Comparison of ENCODE assay signal across 22 cellular contexts in genomic region chr13:114012921-114013320, GRCh38. TPM values are rescaled to one million over a fixed set of nuclear protein-coding genes. Genes with fewer than 3 reads are reported as not detected.
A peak's percentile ranks its signal among the peaks of the same experiment; 100 is the strongest.
DNase-seq lines count a peak whose midpoint lies in the region; ATAC-seq, FAIRE-seq and TF ChIP-seq lines count a peak whose summit lies in the region.
"Had no signal": no experiment of that assay in that cellular context is flagged by ENCODE, and none has a peak within 500 bp of the region (broad histone marks: within the 10 kb centered on the region; RNA-seq: fewer than 3 reads in every experiment).

No MANE protein-coding gene starts in this region.

- H2AFZ ChIP-seq in HepG2 (ENCODE audit: low read length), result no peak overlapping the region
- no peak overlapping the region for H2AFZ ChIP-seq in neuronal stem cell (ENCODE audit: low read length)
- H2AFZ ChIP-seq: GM23338 had no signal

- peak overlapping the region; percentile 35 for H3K18ac ChIP-seq in neuronal stem cell (ENCODE audit: low read length)

- H3K14ac ChIP-seq in neuronal stem cell (ENCODE audit: low read length), result no peak overlapping the region

- H3K4me3 ChIP-seq in HepG2 (replicated peaks in 1 of 3; ENCODE audit: insufficient read depth in 1 of 3, low read depth in 2 of 3, low read length in 3 of 3), result no peak overlapping the region
- H3K4me3 ChIP-seq in right lobe of liver, result no peak overlapping the region
- no peak overlapping the region for H3K4me3 ChIP-seq in neuronal stem cell (ENCODE audit: low read length in 2 of 2)
- H3K4me3 ChIP-seq: A549, BLaER1, GM23338 had no signal

- no peak overlapping the region for H3K23ac ChIP-seq in neuronal stem cell (ENCODE audit: low read depth, low read length, poor library complexity)

- no peak overlapping the region for H4K8ac ChIP-seq in neuronal stem cell (ENCODE audit: low read depth, low read length)

- H3K4me2 ChIP-seq in HepG2 (ENCODE audit: low read depth, low read length), result no peak overlapping the region
- no peak overlapping the region for H3K4me2 ChIP-seq in neuronal stem cell (ENCODE audit: insufficient read depth, low read length, poor library complexity, severe bottlenecking)
- H3K4me2 ChIP-seq: A549, BLaER1, GM23338 had no signal

- no peak for TF ChIP-seq EP300 in HepG2 (IDR thresholded peaks at IDR 0.05; ENCODE audit: low read depth in 2 of 2, low read length in 2 of 2)
- no peak for TF ChIP-seq EP300 in HepG2 (CRISPR knock-in tag; IDR thresholded peaks at IDR 0.05; ENCODE audit: borderline replicate concordance)

- no peak overlapping the region for H2BK12ac ChIP-seq in neuronal stem cell (ENCODE audit: low read length)

- WGBS in HepG2 (ENCODE audit: low lambda C conversion rate), result 17% methylated on average over 21 of the region's 21 CpGs
- WGBS in right lobe of liver (ENCODE audit: insufficient coverage, low coverage, low lambda C conversion rate, missing lambda C conversion rate), result 90% methylated on average over 14 of the region's 21 CpGs
- whole genome bisulfite sequencing in neuronal stem cell (ENCODE audit: extremely low coverage in 2 of 2, insufficient read length in 2 of 2, insufficient replicate concordance in 1 of 2), 2 donors, result 100% methylated on average over 3 of the region's 21 CpGs; no CpG with 5 or more reads in 1 of the 2 donors

- DNase-seq in Right ventricle myocardium inferior (ENCODE audit: missing footprints) (peak; percentile 22), cardiac septum (ENCODE audit: low spot score) (no peak), HepG2 (ENCODE audit: low spot score) (no peak), right lobe of liver (no peak), glutamatergic neuron (peak; percentile 9), neuronal stem cell (ENCODE audit: low spot score) (no peak), AG20443 (ENCODE audit: low spot score) (no peak)
- DNase-seq: Calu3; CD4-positive, alpha-beta memory T cell; DND-41; EL; H7; HFFc6 had no signal

- no peak overlapping the region for H3K9ac ChIP-seq in HepG2 (ENCODE audit: insufficient read depth, low read depth, low read length)
- no peak overlapping the region for H3K9ac ChIP-seq in neuronal stem cell (ENCODE audit: low read depth, low read length, poor library complexity)
- H3K9ac ChIP-seq: BLaER1 had no signal

- no peak for TF ChIP-seq POLR2A in HepG2 (IDR thresholded peaks at IDR 0.05; ENCODE audit: insufficient read depth in 1 of 2, low read depth in 2 of 2, low read length in 2 of 2)
- TF ChIP-seq POLR2A in right lobe of liver (IDR thresholded peaks at IDR 0.05), result no peak

- no peak overlapping the region for H2BK15ac ChIP-seq in neuronal stem cell (ENCODE audit: low read length)

- intact Hi-C loops in Right ventricle myocardium inferior (cut with DNase I) (no loop called here), cardiac septum (cut with DNase I) (no loop called here), HepG2 (cut with micrococcal nuclease; ENCODE audit: unreplicated experiment) (no loop called here), right lobe of liver (cut with DNase I) (no loop called here)

- peaks cover 10% of the 10 kb centered on the region for H3K36me3 Mint-ChIP-seq in glutamatergic neuron (ENCODE audit: unreplicated experiment)

- no peak overlapping the region for H3K27ac ChIP-seq in HepG2 (ENCODE audit: extremely low read length, insufficient read depth, low read length)
- H3K27ac ChIP-seq in right lobe of liver, result no peak overlapping the region
- no peak overlapping the region for H3K27ac ChIP-seq in neuronal stem cell (replicated peaks; ENCODE audit: low read length)
- H3K27ac ChIP-seq: 22Rv1, A549, BLaER1 had no signal

- BruUV-seq in HepG2 (replicated peaks; lab: Mats Ljungman, UMichigan), result no TSS peak

- H3K36me3 ChIP-seq in HepG2 (replicated peaks in 1 of 2; ENCODE audit: control insufficient read depth in 1 of 2, insufficient read depth in 2 of 2, low read length in 2 of 2), result no peaks in the 10 kb centered on the region
- no peaks in the 10 kb centered on the region for H3K36me3 ChIP-seq in right lobe of liver
- H3K36me3 ChIP-seq in neuronal stem cell (replicated peaks in 1 of 2; ENCODE audit: control insufficient read depth in 2 of 2, insufficient read depth in 2 of 2, low read length in 2 of 2), result peaks cover 6 to 84% of the 10 kb centered on the region in 2 donors

- FAIRE-seq in HepG2 (lab: Jason Lieb, UNC), result no peak
- FAIRE-seq: A549, GM18507 had no signal

- H3K4ac ChIP-seq in neuronal stem cell (ENCODE audit: low read length), result no peak overlapping the region

- no peaks in the 10 kb centered on the region for H3K79me2 ChIP-seq in HepG2 (ENCODE audit: insufficient read depth, low read length)

- POLR2A ChIA-PET in HepG2 (lab: Yijun Ruan, JAX), result no interaction called here

- H4K20me1 ChIP-seq in HepG2 (ENCODE audit: insufficient read depth, low read length), result no peaks in the 10 kb centered on the region

- H3K9me3 Mint-ChIP-seq in glutamatergic neuron (ENCODE audit: unreplicated experiment), result peaks cover 6% of the 10 kb centered on the region
- H3K9me3 Mint-ChIP-seq: GM23338, HFFc6 had no signal

- TF ChIP-seq CTCF in HepG2 (CRISPR knock-in tag; IDR thresholded peaks at IDR 0.05), result no peak
- no peak for TF ChIP-seq CTCF in right lobe of liver (IDR thresholded peaks at IDR 0.05)
- TF ChIP-seq CTCF in glutamatergic neuron (IDR thresholded peaks at IDR 0.05; ENCODE audit: partially characterized antibody, unreplicated experiment), result no peak

- no peaks in the 10 kb centered on the region for H3K4me1 ChIP-seq in HepG2 (ENCODE audit: insufficient read depth, low read length)
- no peaks in the 10 kb centered on the region for H3K4me1 ChIP-seq in right lobe of liver
- H3K4me1 ChIP-seq in neuronal stem cell (ENCODE audit: control insufficient read depth in 2 of 2, insufficient read depth in 1 of 2, low read depth in 1 of 2, low read length in 2 of 2), result peaks cover 0 to 2% of the 10 kb centered on the region in 2 donors
- H3K4me1 ChIP-seq: A549 had no signal

- H3K27me3 Mint-ChIP-seq in glutamatergic neuron (ENCODE audit: unreplicated experiment), result peaks cover 4% of the 10 kb centered on the region
- H3K27me3 Mint-ChIP-seq: CD4-positive, alpha-beta memory T cell had no signal

- peaks cover 3% of the 10 kb centered on the region for H3K4me1 Mint-ChIP-seq in glutamatergic neuron (ENCODE audit: low read depth, unreplicated experiment)
- H3K4me1 Mint-ChIP-seq: CD14-positive monocyte, GM23338 had no signal

- no peak for TF ChIP-seq RAD21 in HepG2 (CRISPR knock-in tag; IDR thresholded peaks at IDR 0.05)

- ATAC-seq in Right ventricle myocardium inferior (no peak), HepG2 (peak; percentile 19; the same call in 2 of the 3 replicates), right lobe of liver (no peak), GM18909 (IDR thresholded peaks at IDR 0.05; ENCODE audit: poor library complexity, unreplicated experiment) (no peak)
- ATAC-seq: A549, GM23338, HCT116 had no signal

- peaks cover 6 to 45% of the 10 kb centered on the region in 2 experiments; a peak in 4 of 5 replicates for H3K27me3 ChIP-seq in HepG2 (ENCODE audit: control insufficient read depth in 1 of 2, insufficient read depth in 2 of 2, low read length in 2 of 2)
- no peaks in the 10 kb centered on the region for H3K27me3 ChIP-seq in right lobe of liver
- H3K27me3 ChIP-seq in neuronal stem cell (ENCODE audit: control insufficient read depth in 3 of 3, insufficient read depth in 3 of 3, low read depth in 1 of 3, low read length in 3 of 3), result no peaks in the 10 kb centered on the region
- H3K27me3 ChIP-seq: BLaER1 had no signal

- H2AK5ac ChIP-seq in neuronal stem cell (ENCODE audit: low read depth, low read length), result peak overlapping the region; percentile 79

- H2BK5ac ChIP-seq in neuronal stem cell (ENCODE audit: low read length), result no peak overlapping the region

- no peak overlapping the region for H4K91ac ChIP-seq in neuronal stem cell (ENCODE audit: low read depth, low read length, poor library complexity)

- CTCF ChIA-PET in HepG2 (lab: Yijun Ruan, JAX; ENCODE audit: low intra/inter-chr PET ratio, low total read pairs), result no interaction called here

- H3K79me1 ChIP-seq in neuronal stem cell (ENCODE audit: low read depth, low read length), result no peaks in the 10 kb centered on the region

- no peak overlapping the region for H3K4me3 Mint-ChIP-seq in glutamatergic neuron (ENCODE audit: unreplicated experiment)
- H3K4me3 Mint-ChIP-seq: CD14-positive monocyte; CD4-positive, alpha-beta memory T cell; GM23338; HFFc6 had no signal

- H2BK120ac ChIP-seq in neuronal stem cell (ENCODE audit: low read depth, low read length), result no peak overlapping the region

- H3K9me3 ChIP-seq in HepG2 (ENCODE audit: low read length), result no peaks in the 10 kb centered on the region
- H3K9me3 ChIP-seq in right lobe of liver, result no peaks in the 10 kb centered on the region
- H3K9me3 ChIP-seq in neuronal stem cell (replicated peaks in 1 of 2; ENCODE audit: control insufficient read depth in 2 of 2, insufficient read depth in 1 of 2, low read depth in 1 of 2, low read length in 2 of 2), result peaks cover 0 to 2% of the 10 kb centered on the region in 2 donors
- H3K9me3 ChIP-seq: A549, BLaER1 had no signal

- no peak overlapping the region for H3K27ac Mint-ChIP-seq in glutamatergic neuron (ENCODE audit: unreplicated experiment)
- H3K27ac Mint-ChIP-seq: CD14-positive monocyte; CD4-positive, alpha-beta memory T cell; GM23338; HFFc6 had no signal

- in situ Hi-C loops in HepG2 (cut with HindIII; ENCODE audit: extremely low pct_ligation_motif_present, low pct_unique_long_range_greater_than_20kb), result no loop called here

RNA-seq across cellular contexts. Expression of gene C13orf46, which starts 39.0 kb away (rescaled TPM):
- 0.32 TPM for total RNA-seq in Right ventricle myocardium inferior
- total RNA-seq in cardiac septum, result 0.40 TPM
- total RNA-seq in HepG2 (2016; rRNA removed; fragmentation: Illumina TruSeq; extraction: Trizol), result not detected in 2 replicates
- not detected in 2 replicates for total RNA-seq in HepG2 (2016; cell fraction: cytosol; rRNA removed; fragmentation: Illumina TruSeq; extraction: Trizol; ENCODE audit: low read depth)
- not detected in 2 replicates for total RNA-seq in HepG2 (2016; cell fraction: insoluble cytoplasmic fraction; rRNA removed; fragmentation: Illumina TruSeq; extraction: Trizol)
- not detected in 2 replicates for total RNA-seq in HepG2 (2016; cell fraction: membrane; rRNA removed; fragmentation: Illumina TruSeq; extraction: Trizol)
- total RNA-seq in HepG2 (2016; cell fraction: nucleus; rRNA removed; fragmentation: Illumina TruSeq; extraction: Trizol), result not detected in 2 replicates
- 0.01 TPM in 1 of 2 replicates, not detected in the other for polyA plus RNA-seq in HepG2 (2011; rRNA removed)
- polyA plus RNA-seq in HepG2 (2011; cell fraction: cytosol; rRNA removed), result not detected in 2 replicates
- 0.03 TPM in 1 of 2 replicates, not detected in the other for polyA plus RNA-seq in HepG2 (2011; cell fraction: nucleus; rRNA removed)
- polyA plus RNA-seq in HepG2 (2012), result not detected in 2 replicates
- not detected in 2 replicates for polyA plus RNA-seq in HepG2 (2016; cell fraction: cytosol; fragmentation: Illumina TruSeq; extraction: Trizol; ENCODE audit: low read depth)
- polyA plus RNA-seq in HepG2 (2016; cell fraction: insoluble cytoplasmic fraction; fragmentation: Illumina TruSeq; extraction: Trizol; ENCODE audit: low read depth), result not detected in 2 replicates
- not detected in 2 replicates for polyA plus RNA-seq in HepG2 (2016; cell fraction: membrane; fragmentation: Illumina TruSeq; extraction: Trizol; ENCODE audit: low read depth)
- not detected in 2 replicates for polyA plus RNA-seq in HepG2 (2016; cell fraction: nucleus; fragmentation: Illumina TruSeq; extraction: Trizol; ENCODE audit: insufficient read depth, low read depth)
- polyA minus RNA-seq in HepG2 (2011; rRNA and poly(A)+ RNA removed; ENCODE audit: low replicate concordance), result 1.9 TPM in 1 of 2 replicates, not detected in the other
- not detected in 2 replicates for polyA minus RNA-seq in HepG2 (2011; cell fraction: cytosol; rRNA and poly(A)+ RNA removed)
- polyA minus RNA-seq in HepG2 (2011; cell fraction: nucleus; rRNA and poly(A)+ RNA removed), result 0.13 TPM in 1 of 2 replicates, not detected in the other
- total RNA-seq in right lobe of liver, result 1 to 10 TPM in 2 of 6 experiments, under 1 TPM in 4; 0.04 to 1.1 (median 0.60) TPM
- 0.71 TPM for total RNA-seq in glutamatergic neuron (ENCODE audit: unreplicated experiment)
- polyA plus RNA-seq in neuronal stem cell (2013, experiment 1 of 2), result 0.03 TPM
- polyA plus RNA-seq in neuronal stem cell (2013, experiment 2 of 2), result 0.04 TPM
- total RNA-seq: G401, H7 had no signal

Comparison
In these comparisons a context has a peak if more than half of its experiments do, and no peak if none do; other contexts are left out.
1. DNase-seq: peak in Right ventricle myocardium inferior (single experiment) and glutamatergic neuron (single experiment); none in cardiac septum (single experiment), HepG2 (single experiment), right lobe of liver (0 of 3), neuronal stem cell (single experiment) and AG20443 (single experiment).